Comparison of ENCODE assay signal across 16 cellular contexts in the genomic region with DNA sequence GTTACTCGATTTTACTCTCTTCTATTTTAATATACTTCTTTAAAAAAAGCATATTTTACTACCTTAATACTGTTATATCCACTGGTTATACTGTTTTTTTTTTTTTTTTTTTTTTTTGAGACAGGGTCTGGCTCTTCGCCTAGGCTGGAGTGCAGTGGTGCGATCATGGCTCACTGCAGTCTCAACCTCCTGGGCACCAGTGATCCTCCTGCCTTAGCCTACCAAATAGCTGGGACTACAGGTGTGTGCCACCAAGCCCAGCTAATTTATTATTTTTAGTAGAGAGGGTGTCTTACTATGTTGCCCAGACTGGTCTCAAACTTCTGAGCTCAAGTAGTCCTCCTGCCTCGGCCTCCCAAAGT.
"Had no signal": no experiment of that assay in that cellular context is flagged by ENCODE, and none has a peak within 500 bp of the region (broad histone marks: within the 10 kb centered on the region; RNA-seq: fewer than 3 reads in every experiment).

No MANE protein-coding gene starts in this region.

- H3K4me1 ChIP-seq: esophagus muscularis mucosa, foreskin keratinocyte, left lung had no signal

- H3K27ac ChIP-seq: coronary artery, esophagus muscularis mucosa, foreskin keratinocyte, gastroesophageal sphincter, heart left ventricle, hepatocyte, left lung, lower lobe of right lung had no signal

- H3K4me3 ChIP-seq: coronary artery, esophagus muscularis mucosa, gastroesophageal sphincter, heart left ventricle, hepatocyte, left lung, lower lobe of right lung had no signal

- H3K4me2 ChIP-seq: hepatocyte had no signal

- H3K36me3 ChIP-seq: esophagus muscularis mucosa, gastroesophageal sphincter, heart left ventricle, left lung, lower lobe of right lung had no signal

- DNase-seq: effector CD8-positive, alpha-beta T cell; islet precursor cell; kidney; left colon; left lung; left ventricle myocardium superior; lower lobe of right lung had no signal

- H3K9me3 ChIP-seq: esophagus muscularis mucosa, gastroesophageal sphincter, heart left ventricle, left lung, lower lobe of right lung had no signal

- H3K27me3 ChIP-seq: foreskin keratinocyte, gastroesophageal sphincter, heart left ventricle, hepatocyte, left lung had no signal

- FAIRE-seq: colon had no signal

- ATAC-seq: effector memory CD8-positive, alpha-beta T cell; foreskin keratinocyte; gastroesophageal sphincter; heart left ventricle; left colon; left ventricle myocardium superior; lower lobe of right lung; naive thymus-derived CD4-positive, alpha-beta T cell had no signal
